In the genomic region with DNA sequence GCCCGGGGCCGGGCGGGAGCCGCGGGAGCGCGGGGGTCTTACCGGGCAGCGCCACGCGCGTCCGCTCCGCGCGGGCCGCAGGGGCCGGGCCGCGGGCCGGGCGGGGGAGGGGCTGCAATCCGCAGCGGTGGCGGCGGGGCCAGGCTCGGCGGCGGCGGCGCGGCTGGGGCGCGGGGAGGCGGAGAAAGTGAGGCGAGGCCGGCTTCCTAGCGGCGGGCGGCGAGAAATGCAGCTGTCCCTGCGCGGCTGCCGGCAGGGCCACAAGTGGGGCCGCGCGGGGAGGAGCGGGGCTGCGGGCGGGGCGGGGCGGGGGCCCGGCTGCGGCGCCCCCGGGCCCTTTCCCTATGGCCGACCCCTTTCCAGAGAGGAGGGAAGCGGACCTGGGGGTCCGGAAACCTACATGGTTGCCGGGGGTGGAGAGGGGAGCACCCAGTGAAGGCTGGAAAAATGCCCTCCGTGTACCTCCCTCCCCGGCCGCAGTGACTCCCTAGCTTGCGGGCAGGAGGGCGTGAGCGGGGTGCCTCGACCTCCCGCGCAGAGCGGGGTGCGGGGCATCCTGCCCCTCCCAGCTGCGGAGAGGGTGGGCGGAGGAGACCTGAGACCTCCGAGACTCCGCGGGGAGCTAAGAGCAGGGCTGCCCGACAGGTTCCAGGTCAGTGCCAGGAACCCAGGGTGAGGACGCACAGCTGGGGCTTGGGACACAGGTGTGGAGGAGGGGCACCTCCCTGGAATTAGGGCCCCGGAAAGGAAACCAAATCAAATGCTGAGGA, we compare ENCODE assay signal across 1 cellular context.
TF ChIP-seq lines count a peak whose summit lies in the region.

Gene CUEDC1 (minus strand): TSS at position 230 of the 770 bp plus-strand sequence. CDS start 69,848 bp downstream, outside the sequence.

TF ChIP-seq in liver, 16 proteins besides CTCF, POLR2A, EP300 and RAD21 (continued from another document):
- TF ChIP-seq, protein P1, sequence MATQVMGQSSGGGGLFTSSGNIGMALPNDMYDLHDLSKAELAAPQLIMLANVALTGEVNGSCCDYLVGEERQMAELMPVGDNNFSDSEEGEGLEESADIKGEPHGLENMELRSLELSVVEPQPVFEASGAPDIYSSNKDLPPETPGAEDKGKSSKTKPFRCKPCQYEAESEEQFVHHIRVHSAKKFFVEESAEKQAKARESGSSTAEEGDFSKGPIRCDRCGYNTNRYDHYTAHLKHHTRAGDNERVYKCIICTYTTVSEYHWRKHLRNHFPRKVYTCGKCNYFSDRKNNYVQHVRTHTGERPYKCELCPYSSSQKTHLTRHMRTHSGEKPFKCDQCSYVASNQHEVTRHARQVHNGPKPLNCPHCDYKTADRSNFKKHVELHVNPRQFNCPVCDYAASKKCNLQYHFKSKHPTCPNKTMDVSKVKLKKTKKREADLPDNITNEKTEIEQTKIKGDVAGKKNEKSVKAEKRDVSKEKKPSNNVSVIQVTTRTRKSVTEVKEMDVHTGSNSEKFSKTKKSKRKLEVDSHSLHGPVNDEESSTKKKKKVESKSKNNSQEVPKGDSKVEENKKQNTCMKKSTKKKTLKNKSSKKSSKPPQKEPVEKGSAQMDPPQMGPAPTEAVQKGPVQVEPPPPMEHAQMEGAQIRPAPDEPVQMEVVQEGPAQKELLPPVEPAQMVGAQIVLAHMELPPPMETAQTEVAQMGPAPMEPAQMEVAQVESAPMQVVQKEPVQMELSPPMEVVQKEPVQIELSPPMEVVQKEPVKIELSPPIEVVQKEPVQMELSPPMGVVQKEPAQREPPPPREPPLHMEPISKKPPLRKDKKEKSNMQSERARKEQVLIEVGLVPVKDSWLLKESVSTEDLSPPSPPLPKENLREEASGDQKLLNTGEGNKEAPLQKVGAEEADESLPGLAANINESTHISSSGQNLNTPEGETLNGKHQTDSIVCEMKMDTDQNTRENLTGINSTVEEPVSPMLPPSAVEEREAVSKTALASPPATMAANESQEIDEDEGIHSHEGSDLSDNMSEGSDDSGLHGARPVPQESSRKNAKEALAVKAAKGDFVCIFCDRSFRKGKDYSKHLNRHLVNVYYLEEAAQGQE (IDR thresholded peaks at IDR 0.05): no peak
